Comparison of ENCODE assay signal across 11 cellular contexts in genomic region chr2:85259101-85259590, GRCh38.
A peak's percentile ranks its signal among the peaks of the same experiment; 100 is the strongest.
DNase-seq lines count a peak whose midpoint lies in the region; ATAC-seq and TF ChIP-seq lines count a peak whose summit lies in the region.
"Had no signal": no experiment of that assay in that cellular context is flagged by ENCODE, and none has a peak within 500 bp of the region (broad histone marks: within the 10 kb centered on the region; RNA-seq: fewer than 3 reads in every experiment).

No MANE protein-coding gene starts in this region.

- peak; percentile 7 for ATAC-seq in WTC11
- ATAC-seq in gastroesophageal sphincter: no peak
- no peak for ATAC-seq in GM21786 (IDR thresholded peaks at IDR 0.05; ENCODE audit: unreplicated experiment)
- ATAC-seq in GM19395 (IDR thresholded peaks at IDR 0.05; ENCODE audit: unreplicated experiment): no peak

- TF ChIP-seq POLR2A in gastroesophageal sphincter (IDR thresholded peaks at IDR 0.05): no peak

- TF ChIP-seq CTCF in BJ (IDR thresholded peaks at IDR 0.05; ENCODE audit: insufficient read depth, low read depth, low read length) (no peak), WTC11 (IDR thresholded peaks at IDR 0.05) (no peak), gastroesophageal sphincter (IDR thresholded peaks at IDR 0.05) (no peak), progenitor cell of endocrine pancreas (IDR thresholded peaks at IDR 0.05; ENCODE audit: unreplicated experiment) (no peak)

- TF ChIP-seq EP300 in gastroesophageal sphincter (IDR thresholded peaks at IDR 0.05): no peak

- H3K27me3 Mint-ChIP-seq in WTC11 (ENCODE audit: low read depth) (no peaks in the 10 kb centered on the region), progenitor cell of endocrine pancreas (no peaks in the 10 kb centered on the region)

- H3K36me3 Mint-ChIP-seq in WTC11 (peaks cover 18% of the 10 kb centered on the region), progenitor cell of endocrine pancreas (ENCODE audit: insufficient read depth) (peaks cover 12% of the 10 kb centered on the region)
- H3K36me3 Mint-ChIP-seq: CD4-positive, alpha-beta memory T cell had no signal

- WGBS in gastroesophageal sphincter (ENCODE audit: low coverage in 1 of 2), 2 donors: 30% methylated on average over 5 of the region's 11 CpGs; no CpG with 5 or more reads in 1 of the 2 donors

- H3K9me3 ChIP-seq in gastroesophageal sphincter: no peaks in the 10 kb centered on the region
- H3K9me3 ChIP-seq: ovary had no signal

- H3K36me3 ChIP-seq in BJ (ENCODE audit: control insufficient read depth, insufficient read depth, low read length): no peaks in the 10 kb centered on the region
- H3K36me3 ChIP-seq in gastroesophageal sphincter: no peaks in the 10 kb centered on the region
- H3K36me3 ChIP-seq: ovary had no signal

- peak overlapping the region; percentile 97 for H3K27ac Mint-ChIP-seq in WTC11
- H3K27ac Mint-ChIP-seq in progenitor cell of endocrine pancreas: peak overlapping the region; percentile 95
- H3K27ac Mint-ChIP-seq: CD4-positive, alpha-beta memory T cell had no signal

- peaks cover 0 to 67% (median 56%) of the 10 kb centered on the region in 3 donors for H3K4me1 ChIP-seq in gastroesophageal sphincter

- DNase-seq in BJ (ENCODE audit: low read depth): peak; percentile 73
- DNase-seq in WTC11 (ENCODE audit: low spot score): no peak
- no peak for DNase-seq in progenitor cell of endocrine pancreas (ENCODE audit: low spot score, unreplicated experiment)
- DNase-seq in stimulated activated CD4-positive, alpha-beta T cell treated with anti-CD3 and anti-CD28 coated beads, Interleukin-4, amount 100 ng/mL, for 24 hours: no peak
- no peak for DNase-seq in NCI-H2171 treated with DMSO at 0.1 percent for 48 hours (lab: John Stamatoyannopoulos, UW)
- DNase-seq: CD4-positive, alpha-beta memory T cell; NCI-H2227 treated with DMSO at 0.1 percent for 48 hours; ovary had no signal

- H3K4me1 Mint-ChIP-seq in WTC11 (peaks cover 85% of the 10 kb centered on the region), progenitor cell of endocrine pancreas (ENCODE audit: low read depth) (peaks cover 79% of the 10 kb centered on the region)
- H3K4me1 Mint-ChIP-seq: CD4-positive, alpha-beta memory T cell had no signal

- CTCF ChIA-PET in BJ (lab: Yijun Ruan, JAX): interaction anchor here (0.7 to 2.1 kb wide), 2 partner anchors 11 to 26 kb away, joined by 3 to 7 read pairs; no protein-coding TSS in a partner anchor
- CTCF ChIA-PET in WTC11 (lab: Charles Lee): interaction anchor here (1.1 kb wide), 1 partner anchor 16 kb away, joined by 5 read pairs; no protein-coding TSS in a partner anchor

- POLR2A ChIA-PET in BJ (lab: Charles Lee) (no interaction called here), WTC11 (lab: Charles Lee) (no interaction called here)

- H3K27ac ChIP-seq in gastroesophageal sphincter: peak overlapping the region in 3 of 4 donors; percentile 67 to 79 (median 73)

- H3K4me3 Mint-ChIP-seq in WTC11: peak overlapping the region; percentile 49
- H3K4me3 Mint-ChIP-seq in progenitor cell of endocrine pancreas (ENCODE audit: low read depth): peak overlapping the region; percentile 49
- H3K4me3 Mint-ChIP-seq: CD4-positive, alpha-beta memory T cell had no signal

- H3K9me3 Mint-ChIP-seq in WTC11: no peaks in the 10 kb centered on the region
- no peaks in the 10 kb centered on the region for H3K9me3 Mint-ChIP-seq in progenitor cell of endocrine pancreas (ENCODE audit: low read depth)
- H3K9me3 Mint-ChIP-seq: CD4-positive, alpha-beta memory T cell had no signal

- no peaks in the 10 kb centered on the region for H3K27me3 ChIP-seq in BJ (ENCODE audit: control insufficient read depth, insufficient read depth, low read length)
- H3K27me3 ChIP-seq in gastroesophageal sphincter: no peaks in the 10 kb centered on the region
- H3K27me3 ChIP-seq: ovary had no signal

- H3K4me3 ChIP-seq in BJ (ENCODE audit: low read depth, low read length) (no peak overlapping the region), gastroesophageal sphincter (no peak overlapping the region)
- H3K4me3 ChIP-seq: ovary had no signal

TF ChIP-seq in WTC11, 78 proteins besides CTCF, POLR2A, EP300 and RAD21:
- no peak for TF ChIP-seq ZNF232 (CRISPR knock-in tag; IDR thresholded peaks at IDR 0.05)
- TF ChIP-seq CREM (CRISPR knock-in tag; IDR thresholded peaks at IDR 0.05): no peak
- TF ChIP-seq ZNF138 (CRISPR knock-in tag; conservative IDR thresholded peaks at IDR 0.05): no peak
- TF ChIP-seq, protein P1, sequence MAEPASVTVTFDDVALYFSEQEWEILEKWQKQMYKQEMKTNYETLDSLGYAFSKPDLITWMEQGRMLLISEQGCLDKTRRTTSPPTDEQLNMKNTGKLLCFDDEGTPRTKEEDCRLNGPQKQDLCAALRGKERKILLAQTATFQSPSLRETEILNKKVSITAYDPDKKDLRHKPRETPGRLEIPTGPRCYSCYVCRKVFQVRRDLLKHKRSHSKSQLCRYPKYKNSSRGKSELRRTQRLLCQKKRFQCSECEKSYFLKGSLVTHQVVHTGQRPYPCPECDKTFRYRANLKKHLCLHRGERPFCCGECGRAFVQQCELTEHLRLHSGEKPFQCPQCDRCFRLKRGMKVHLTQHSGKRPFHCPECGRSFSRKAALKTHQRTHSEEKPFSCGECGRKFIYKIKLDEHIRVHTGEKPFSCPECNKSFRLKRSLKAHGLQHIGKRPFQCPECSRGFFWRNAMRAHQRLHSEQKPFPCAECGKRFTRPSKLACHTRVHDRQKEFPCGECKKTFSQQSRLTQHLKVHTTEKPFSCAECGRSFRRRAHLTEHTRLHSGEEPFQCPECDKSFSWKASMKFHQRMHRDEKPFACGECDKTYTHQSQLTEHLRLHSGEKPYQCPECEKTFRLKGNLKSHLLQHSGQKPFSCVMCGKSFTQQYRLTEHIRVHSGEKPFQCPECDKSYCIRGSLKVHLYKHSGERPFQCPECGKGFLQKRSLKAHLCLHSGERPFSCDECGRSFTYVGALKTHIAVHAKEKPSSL (CRISPR knock-in tag; conservative IDR thresholded peaks at IDR 0.05): no peak
- no peak for TF ChIP-seq IRF1 (CRISPR knock-in tag; IDR thresholded peaks at IDR 0.05)
- no peak for TF ChIP-seq ZNF423 (CRISPR knock-in tag; IDR thresholded peaks at IDR 0.05)
- TF ChIP-seq CREB1 (CRISPR knock-in tag; IDR thresholded peaks at IDR 0.05): no peak
- no peak for TF ChIP-seq MLX (CRISPR knock-in tag; IDR thresholded peaks at IDR 0.05)
- no peak for TF ChIP-seq GRHL2 (CRISPR knock-in tag; IDR thresholded peaks at IDR 0.05; ENCODE audit: insufficient replicate concordance, severe bottlenecking)
- TF ChIP-seq, protein P2, sequence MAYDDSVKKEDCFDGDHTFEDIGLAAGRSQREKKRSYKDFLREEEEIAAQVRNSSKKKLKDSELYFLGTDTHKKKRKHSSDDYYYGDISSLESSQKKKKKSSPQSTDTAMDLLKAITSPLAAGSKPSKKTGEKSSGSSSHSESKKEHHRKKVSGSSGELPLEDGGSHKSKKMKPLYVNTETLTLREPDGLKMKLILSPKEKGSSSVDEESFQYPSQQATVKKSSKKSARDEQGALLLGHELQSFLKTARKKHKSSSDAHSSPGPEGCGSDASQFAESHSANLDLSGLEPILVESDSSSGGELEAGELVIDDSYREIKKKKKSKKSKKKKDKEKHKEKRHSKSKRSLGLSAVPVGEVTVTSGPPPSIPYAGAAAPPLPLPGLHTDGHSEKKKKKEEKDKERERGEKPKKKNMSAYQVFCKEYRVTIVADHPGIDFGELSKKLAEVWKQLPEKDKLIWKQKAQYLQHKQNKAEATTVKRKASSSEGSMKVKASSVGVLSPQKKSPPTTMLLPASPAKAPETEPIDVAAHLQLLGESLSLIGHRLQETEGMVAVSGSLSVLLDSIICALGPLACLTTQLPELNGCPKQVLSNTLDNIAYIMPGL (CRISPR knock-in tag; IDR thresholded peaks at IDR 0.05): no peak
- no peak for TF ChIP-seq NR1H2 (CRISPR knock-in tag; IDR thresholded peaks at IDR 0.05)
- TF ChIP-seq NFYB (CRISPR knock-in tag; conservative IDR thresholded peaks at IDR 0.05; ENCODE audit: low read depth): no peak
- TF ChIP-seq CBFB (CRISPR knock-in tag; IDR thresholded peaks at IDR 0.05; ENCODE audit: low read depth): no peak
TF ChIP-seq in WTC11: peak in this region for 0.
